In the genomic region with DNA sequence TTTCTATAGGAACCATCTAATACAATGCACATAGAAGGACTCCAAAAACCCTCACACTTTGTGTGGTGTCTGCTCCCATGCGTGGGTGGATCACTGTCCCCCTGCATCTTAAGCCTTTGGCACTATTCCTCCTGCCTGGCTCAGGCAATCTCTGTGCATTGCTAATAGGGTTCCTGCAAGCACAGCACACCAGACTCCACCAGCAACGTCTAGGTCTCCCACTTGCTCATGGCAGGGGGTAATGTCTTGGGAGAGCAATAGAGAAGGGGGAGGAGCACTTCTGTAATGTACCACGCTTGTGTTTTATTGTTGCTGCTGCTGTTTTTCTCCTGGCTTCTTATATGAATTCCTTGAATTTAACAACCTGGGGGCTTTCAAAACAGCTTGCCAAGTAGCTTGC, we compare ENCODE assay signal across 18 cellular contexts.
DNase-seq lines count a peak whose midpoint lies in the region; ATAC-seq and TF ChIP-seq lines count a peak whose summit lies in the region.
"Had no signal": no experiment of that assay in that cellular context is flagged by ENCODE, and none has a peak within 500 bp of the region (broad histone marks: within the 10 kb centered on the region; RNA-seq: fewer than 3 reads in every experiment).

No MANE protein-coding gene starts in this region.

- intact Hi-C loops in A673 (cut with micrococcal nuclease; ENCODE audit: unreplicated experiment): no loop called here

- H3K36me3 Mint-ChIP-seq in GM23338 (ENCODE audit: low read depth) (no peaks in the 10 kb centered on the region), endodermal cell (ENCODE audit: low read depth) (no peaks in the 10 kb centered on the region)
- H3K36me3 Mint-ChIP-seq: CD4-positive, CD25-positive, alpha-beta regulatory T cell; CD8-positive, alpha-beta T cell had no signal

- H3K4me1 ChIP-seq in A673 (ENCODE audit: insufficient read depth, low read length, poor library complexity, severe bottlenecking) (no peaks in the 10 kb centered on the region), GM23338 (ENCODE audit: insufficient read depth) (no peaks in the 10 kb centered on the region), endodermal cell (ENCODE audit: control insufficient read depth, insufficient read depth, low read length) (peaks cover 4% of the 10 kb centered on the region)
- H3K4me1 ChIP-seq: BLaER1, Caco-2 had no signal

- WGBS in endodermal cell (ENCODE audit: insufficient coverage in 1 of 2, insufficient read length in 1 of 2), 2 experiments: 36 to 71% methylated on average over 1 to 3 of the region's 3 CpGs

- CTCF ChIA-PET in A673 (lab: Charles Lee): no interaction called here

- H3K9me3 ChIP-seq in A673 (ENCODE audit: low read depth, low read length, poor library complexity, severe bottlenecking) (no peaks in the 10 kb centered on the region), endodermal cell (ENCODE audit: control insufficient read depth, low read length) (no peaks in the 10 kb centered on the region), neural cell (ENCODE audit: low read length) (no peaks in the 10 kb centered on the region)
- H3K9me3 ChIP-seq: BLaER1, Caco-2 had no signal

- H3K4me2 ChIP-seq in GM23338 (no peak overlapping the region), neural cell (ENCODE audit: low read length) (no peak overlapping the region)
- H3K4me2 ChIP-seq: BLaER1 had no signal

- H3K27me3 Mint-ChIP-seq in GM23338 (ENCODE audit: insufficient read depth, low read depth, poor library complexity): peaks cover 2% of the 10 kb centered on the region
- H3K27me3 Mint-ChIP-seq in endodermal cell (ENCODE audit: insufficient read depth): no peaks in the 10 kb centered on the region

- no TSS peak for BruUV-seq in A673 (replicated peaks; lab: Mats Ljungman, UMichigan)

- no peak for TF ChIP-seq RAD21 in neural cell (conservative IDR thresholded peaks at IDR 0.05)

- no peak for TF ChIP-seq CTCF in A673 (conservative IDR thresholded peaks at IDR 0.05; ENCODE audit: low read depth, low read length)
- no peak for TF ChIP-seq CTCF in GM23338 (conservative IDR thresholded peaks at IDR 0.05; ENCODE audit: low read depth in 2 of 2)
- TF ChIP-seq CTCF in endodermal cell (conservative IDR thresholded peaks at IDR 0.05): no peak
- no peak for TF ChIP-seq CTCF in neural cell (IDR thresholded peaks at IDR 0.05; ENCODE audit: poor library complexity, severe bottlenecking)

- H2AFZ ChIP-seq in GM23338 (no peak overlapping the region), neural cell (ENCODE audit: low read depth, low read length) (no peak overlapping the region)

- H3K79me2 ChIP-seq in GM23338 (replicated peaks; ENCODE audit: insufficient read depth) (no peaks in the 10 kb centered on the region), neural cell (replicated peaks; ENCODE audit: insufficient read depth, low read length) (no peaks in the 10 kb centered on the region)

- H3K27ac Mint-ChIP-seq in GM23338 (no peak overlapping the region), endodermal cell (no peak overlapping the region)
- H3K27ac Mint-ChIP-seq: B cell; CD4-positive, CD25-positive, alpha-beta regulatory T cell; CD8-positive, alpha-beta T cell had no signal

- H3K9me2 ChIP-seq in GM23338 (ENCODE audit: insufficient read depth) (peaks cover 8% of the 10 kb centered on the region), neural cell (ENCODE audit: insufficient read depth, low read length) (no peaks in the 10 kb centered on the region)

- DNase-seq in A673 (ENCODE audit: low spot score): peak; percentile 2
- DNase-seq in GM23338 (ENCODE audit: low spot score): no peak
- DNase-seq in endodermal cell: peak; percentile 62
- DNase-seq in stimulated activated naive CD4-positive, alpha-beta T cell treated with Interleukin-2 at 50 U/mL for 16 hours (lab: John Stamatoyannopoulos, UW): no peak
- DNase-seq in Kasumi-1 (lab: John Stamatoyannopoulos, UW): no peak
- no peak for DNase-seq in NCI-H2107 (lab: John Stamatoyannopoulos, UW)
- DNase-seq: Caco-2; CD4-positive, CD25-positive, alpha-beta regulatory T cell; CD8-positive, alpha-beta T cell; DMS153; GF-D8; H7; HCEC 1CT had no signal

- H3K36me3 ChIP-seq in A673 (ENCODE audit: insufficient read depth, low read length, poor library complexity, severe bottlenecking) (no peaks in the 10 kb centered on the region), GM23338 (ENCODE audit: insufficient read depth) (no peaks in the 10 kb centered on the region), endodermal cell (ENCODE audit: control insufficient read depth, insufficient read depth, low read length) (no peaks in the 10 kb centered on the region), neural cell (ENCODE audit: insufficient read depth, low read length) (no peaks in the 10 kb centered on the region)
- H3K36me3 ChIP-seq: BLaER1 had no signal

- peaks cover 11% of the 10 kb centered on the region for H3K27me3 ChIP-seq in A673 (replicated peaks; ENCODE audit: insufficient read depth, low read depth, low read length, poor library complexity)
- no peaks in the 10 kb centered on the region for H3K27me3 ChIP-seq in GM23338 (ENCODE audit: insufficient read depth)
- no peaks in the 10 kb centered on the region for H3K27me3 ChIP-seq in endodermal cell (ENCODE audit: control insufficient read depth, insufficient read depth, low read length, poor library complexity, severe bottlenecking)
- no peaks in the 10 kb centered on the region for H3K27me3 ChIP-seq in neural cell (ENCODE audit: insufficient read depth, low read depth, low read length)
- H3K27me3 ChIP-seq: BLaER1 had no signal

- H3K9me3 Mint-ChIP-seq in GM23338 (no peaks in the 10 kb centered on the region), endodermal cell (peaks cover 4% of the 10 kb centered on the region)

- H3F3A ChIP-seq in GM23338 (replicated peaks; ENCODE audit: low read depth) (no peaks in the 10 kb centered on the region), neural cell (ENCODE audit: insufficient read depth, low read length, poor library complexity, severe bottlenecking) (no peaks in the 10 kb centered on the region)

- no peak overlapping the region for H3K27ac ChIP-seq in A673 (ENCODE audit: low read depth, low read length, poor library complexity, severe bottlenecking)
- no peak overlapping the region for H3K27ac ChIP-seq in GM23338 (ENCODE audit: low read depth)
- peak overlapping the region; percentile 46 for H3K27ac ChIP-seq in endodermal cell (ENCODE audit: low read depth, low read length)
- peak overlapping the region; percentile 21 for H3K27ac ChIP-seq in neural cell (ENCODE audit: low read length)
- H3K27ac ChIP-seq: BLaER1, C4-2B had no signal

- H3K4me1 Mint-ChIP-seq in GM23338: peaks cover 16% of the 10 kb centered on the region; the same call in 2 of the 3 replicates
- peaks cover 5% of the 10 kb centered on the region for H3K4me1 Mint-ChIP-seq in endodermal cell
- H3K4me1 Mint-ChIP-seq: B cell had no signal

- H3K4me3 Mint-ChIP-seq in GM23338: no peak overlapping the region
- no peak overlapping the region for H3K4me3 Mint-ChIP-seq in endodermal cell
- H3K4me3 Mint-ChIP-seq: B cell; CD4-positive, CD25-positive, alpha-beta regulatory T cell; CD8-positive, alpha-beta T cell had no signal

- H3K9ac ChIP-seq in endodermal cell (ENCODE audit: extremely low read depth, low read length, poor library complexity, severe bottlenecking): no peak overlapping the region
- H3K9ac ChIP-seq in neural cell (ENCODE audit: low read length): no peak overlapping the region
- H3K9ac ChIP-seq: BLaER1 had no signal

- ATAC-seq in GM23338: peak; percentile 77
- no peak for ATAC-seq in HG03520 (IDR thresholded peaks at IDR 0.05; ENCODE audit: unreplicated experiment)
- ATAC-seq: CD8-positive, alpha-beta T cell had no signal

- H4K20me1 ChIP-seq in GM23338 (replicated peaks; ENCODE audit: insufficient read depth) (no peaks in the 10 kb centered on the region), neural cell (ENCODE audit: insufficient read depth) (no peaks in the 10 kb centered on the region)
- H4K20me1 ChIP-seq: BLaER1 had no signal

- TF ChIP-seq EP300 in neural cell (conservative IDR thresholded peaks at IDR 0.05; ENCODE audit: poor library complexity, severe bottlenecking): no peak

- POLR2A ChIA-PET in A673 (lab: Charles Lee; ENCODE audit: low non-redundant PET): no interaction called here

- H3K4me3 ChIP-seq in A673 (ENCODE audit: low read depth, low read length, poor library complexity, severe bottlenecking) (no peak overlapping the region), GM23338 (no peak overlapping the region), endodermal cell (ENCODE audit: low read length) (no peak overlapping the region), neural cell (ENCODE audit: low read length) (no peak overlapping the region)
- H3K4me3 ChIP-seq: BLaER1 had no signal

TF ChIP-seq in GM23338, 12 proteins besides CTCF, POLR2A, EP300 and RAD21 (continues in another document):
- TF ChIP-seq EZH2phosphoT487 (IDR thresholded peaks at IDR 0.05; ENCODE audit: unreplicated experiment): no peak

TF ChIP-seq in neural cell, 6 proteins besides CTCF, POLR2A, EP300 and RAD21 (continues in another document):
- TF ChIP-seq, protein P1, sequence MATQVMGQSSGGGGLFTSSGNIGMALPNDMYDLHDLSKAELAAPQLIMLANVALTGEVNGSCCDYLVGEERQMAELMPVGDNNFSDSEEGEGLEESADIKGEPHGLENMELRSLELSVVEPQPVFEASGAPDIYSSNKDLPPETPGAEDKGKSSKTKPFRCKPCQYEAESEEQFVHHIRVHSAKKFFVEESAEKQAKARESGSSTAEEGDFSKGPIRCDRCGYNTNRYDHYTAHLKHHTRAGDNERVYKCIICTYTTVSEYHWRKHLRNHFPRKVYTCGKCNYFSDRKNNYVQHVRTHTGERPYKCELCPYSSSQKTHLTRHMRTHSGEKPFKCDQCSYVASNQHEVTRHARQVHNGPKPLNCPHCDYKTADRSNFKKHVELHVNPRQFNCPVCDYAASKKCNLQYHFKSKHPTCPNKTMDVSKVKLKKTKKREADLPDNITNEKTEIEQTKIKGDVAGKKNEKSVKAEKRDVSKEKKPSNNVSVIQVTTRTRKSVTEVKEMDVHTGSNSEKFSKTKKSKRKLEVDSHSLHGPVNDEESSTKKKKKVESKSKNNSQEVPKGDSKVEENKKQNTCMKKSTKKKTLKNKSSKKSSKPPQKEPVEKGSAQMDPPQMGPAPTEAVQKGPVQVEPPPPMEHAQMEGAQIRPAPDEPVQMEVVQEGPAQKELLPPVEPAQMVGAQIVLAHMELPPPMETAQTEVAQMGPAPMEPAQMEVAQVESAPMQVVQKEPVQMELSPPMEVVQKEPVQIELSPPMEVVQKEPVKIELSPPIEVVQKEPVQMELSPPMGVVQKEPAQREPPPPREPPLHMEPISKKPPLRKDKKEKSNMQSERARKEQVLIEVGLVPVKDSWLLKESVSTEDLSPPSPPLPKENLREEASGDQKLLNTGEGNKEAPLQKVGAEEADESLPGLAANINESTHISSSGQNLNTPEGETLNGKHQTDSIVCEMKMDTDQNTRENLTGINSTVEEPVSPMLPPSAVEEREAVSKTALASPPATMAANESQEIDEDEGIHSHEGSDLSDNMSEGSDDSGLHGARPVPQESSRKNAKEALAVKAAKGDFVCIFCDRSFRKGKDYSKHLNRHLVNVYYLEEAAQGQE (IDR thresholded peaks at IDR 0.05; ENCODE audit: borderline replicate concordance): no peak
- TF ChIP-seq POLR2AphosphoS5 (IDR thresholded peaks at IDR 0.05): peak; percentile 43
- TF ChIP-seq MXI1 (conservative IDR thresholded peaks at IDR 0.05; ENCODE audit: poor library complexity, severe bottlenecking): no peak
- TF ChIP-seq TAF1 (IDR thresholded peaks at IDR 0.05; ENCODE audit: low read depth): no peak

Comparison
In these comparisons a context has a peak if more than half of its experiments do, and no peak if none do; other contexts are left out.
1. DNase-seq: peak in A673 (single experiment) and endodermal cell (single experiment); none in GM23338 (single experiment), stimulated activated naive CD4-positive, alpha-beta T cell treated with Interleukin-2 at 50 U/mL for 16 hours (single experiment), Kasumi-1 (0 of 2) and NCI-H2107 (single experiment).
2. H3K27ac ChIP-seq: peak in endodermal cell (single experiment) and neural cell (single experiment); none in A673 (single experiment) and GM23338 (single experiment).